ENCODE assay signal across 15 cellular contexts in genomic region chr9:35792044-35792813, GRCh38. TPM values are rescaled to one million over a fixed set of nuclear protein-coding genes. Genes with fewer than 3 reads are reported as not detected.
DNase-seq lines count a peak whose midpoint lies in the region; ATAC-seq and TF ChIP-seq lines count a peak whose summit lies in the region.
"Had no signal": no experiment of that assay in that cellular context is flagged by ENCODE, and none has a peak within 500 bp of the region (broad histone marks: within the 10 kb centered on the region; RNA-seq: fewer than 3 reads in every experiment).

No MANE protein-coding gene starts in this region.

- DNase-seq in MG63 = no peak
- DNase-seq in epithelial cell of proximal tubule (ENCODE audit: low read depth) = no peak
- DNase-seq in tibial artery = peak in 1 of 2 donors; percentile 72
- DNase-seq in stimulated activated naive B cell treated with anti-CD40 and anti-IgM and Interleukin-4, amounts not matched to agents 10 μg/mL and 1 μg/mL and 100 μg/mL, for 72 hours = no peak
- DNase-seq in cortex of kidney (lab: John Stamatoyannopoulos, UW) = no peak
- DNase-seq in dedifferentiated amniotic fluid mesenchymal stem cell (ENCODE audit: extremely low spot score) = no peak
- DNase-seq: Caco-2; effector CD4-positive, alpha-beta T cell; NCI-H187; NK-92 treated with Interleukin-12 subunit alpha and Interleukin-12 subunit beta, amount 100 ng/mL, for 24 hours; stimulated activated CD4-positive, alpha-beta T cell treated with anti-CD3 and anti-CD28 coated beads, Interleukin-15, amount 100 ng/mL, for 24 hours had no signal

- no peak for ATAC-seq in GM19397 (IDR thresholded peaks at IDR 0.05; ENCODE audit: unreplicated experiment)
- no peak for ATAC-seq in stimulated activated naive B cell treated with anti-CD40 and anti-IgM and Interleukin-4, amounts not matched to agents 10 μg/mL and 1 μg/mL and 100 μg/mL, for 72 hours (replicated peaks)

- no peaks in the 10 kb centered on the region for H3K27me3 Mint-ChIP-seq in nephron (ENCODE audit: low read depth)
- peaks cover 9 to 12% of the 10 kb centered on the region in 2 donors for H3K27me3 Mint-ChIP-seq in stimulated activated naive B cell treated with anti-CD40 and anti-IgM and Interleukin-4, amounts not matched to agents 10 μg/mL and 1 μg/mL and 100 μg/mL, for 72 hours
- H3K27me3 Mint-ChIP-seq: activated naive CD4-positive, alpha-beta T cell treated with anti-CD3 and anti-CD28 coated beads, Interleukin-2, amount 50 U/mL, for 24 hours; IgD-negative memory B cell had no signal

- peaks cover 41% of the 10 kb centered on the region for H3K4me1 Mint-ChIP-seq in nephron
- H3K4me1 Mint-ChIP-seq in stimulated activated naive B cell treated with anti-CD40 and anti-IgM and Interleukin-4, amounts not matched to agents 10 μg/mL and 1 μg/mL and 100 μg/mL, for 72 hours = peaks cover 13 to 21% of the 10 kb centered on the region in 2 donors

- H3K9me3 Mint-ChIP-seq in nephron = no peaks in the 10 kb centered on the region
- no peaks in the 10 kb centered on the region for H3K9me3 Mint-ChIP-seq in stimulated activated naive B cell treated with anti-CD40 and anti-IgM and Interleukin-4, amounts not matched to agents 10 μg/mL and 1 μg/mL and 100 μg/mL, for 72 hours
- H3K9me3 Mint-ChIP-seq: activated naive CD4-positive, alpha-beta T cell treated with anti-CD3 and anti-CD28 coated beads, Interleukin-2, amount 50 U/mL, for 24 hours; IgD-negative memory B cell had no signal

- TF ChIP-seq CTCF in epithelial cell of proximal tubule (conservative IDR thresholded peaks at IDR 0.05; ENCODE audit: low read depth, low read length) (no peak), nephron (IDR thresholded peaks at IDR 0.05; ENCODE audit: unreplicated experiment in 3 of 3) (no peak), tibial artery (IDR thresholded peaks at IDR 0.05) (no peak)

- intact Hi-C loops in tibial artery (cut with DNase I; ENCODE audit: low total_unique reads) = loop anchor here (5.0 kb wide), 2 partner anchors 35 to 90 kb away; partner anchors contain the start of genes FAM221B and TMEM8B

- no peaks in the 10 kb centered on the region for H3K27me3 ChIP-seq in MG63
- H3K27me3 ChIP-seq in tibial artery = no peaks in the 10 kb centered on the region

- H3K27ac ChIP-seq in tibial artery = peak overlapping the region; percentile 82 to 87

- no peaks in the 10 kb centered on the region for H3K9me3 ChIP-seq in MG63
- H3K9me3 ChIP-seq in tibial artery = no peaks in the 10 kb centered on the region
- H3K9me3 ChIP-seq: Caco-2 had no signal

- H3K36me3 Mint-ChIP-seq in nephron (ENCODE audit: low read depth) = no peaks in the 10 kb centered on the region
- peaks cover 14 to 33% of the 10 kb centered on the region in 2 donors for H3K36me3 Mint-ChIP-seq in stimulated activated naive B cell treated with anti-CD40 and anti-IgM and Interleukin-4, amounts not matched to agents 10 μg/mL and 1 μg/mL and 100 μg/mL, for 72 hours
- H3K36me3 Mint-ChIP-seq: IgD-negative memory B cell had no signal

- H3K36me3 ChIP-seq in MG63 (peaks cover 4% of the 10 kb centered on the region; the same call in 1 of the 2 replicates), tibial artery (no peaks in the 10 kb centered on the region)

- H3K4me3 Mint-ChIP-seq in nephron = peak overlapping the region; percentile 64 to 77 (median 66)
- peak overlapping the region in 1 of 2 donors; percentile 31 for H3K4me3 Mint-ChIP-seq in stimulated activated naive B cell treated with anti-CD40 and anti-IgM and Interleukin-4, amounts not matched to agents 10 μg/mL and 1 μg/mL and 100 μg/mL, for 72 hours
- H3K4me3 Mint-ChIP-seq: activated naive CD4-positive, alpha-beta T cell treated with anti-CD3 and anti-CD28 coated beads, Interleukin-2, amount 50 U/mL, for 24 hours; IgD-negative memory B cell had no signal

- peaks cover 0 to 53% (median 36%) of the 10 kb centered on the region in 4 donors for H3K4me1 ChIP-seq in tibial artery

- peak overlapping the region in 1 of 3 experiments; percentile 26 for H3K27ac Mint-ChIP-seq in nephron
- no peak overlapping the region for H3K27ac Mint-ChIP-seq in stimulated activated naive B cell treated with anti-CD40 and anti-IgM and Interleukin-4, amounts not matched to agents 10 μg/mL and 1 μg/mL and 100 μg/mL, for 72 hours
- H3K27ac Mint-ChIP-seq: activated naive CD4-positive, alpha-beta T cell treated with anti-CD3 and anti-CD28 coated beads, Interleukin-2, amount 50 U/mL, for 24 hours; IgD-negative memory B cell had no signal

- peak overlapping the region; percentile 53 for H3K4me3 ChIP-seq in MG63
- H3K4me3 ChIP-seq in epithelial cell of proximal tubule (ENCODE audit: low read depth, low read length) = peak overlapping the region; percentile 60
- H3K4me3 ChIP-seq in tibial artery = peak overlapping the region; percentile 60 to 61

RNA-seq across cellular contexts. Expression of gene NPR2, which starts 0.8 kb away (rescaled TPM):
- 32.5 and 42.0 TPM in 2 replicates for total RNA-seq in MG63 (2014; rRNA removed; shearing (Covaris generic); ENCODE audit: low replicate concordance)
- total RNA-seq in epithelial cell of proximal tubule = 7.3 and 11.0 TPM in 2 replicates

RNA-seq across cellular contexts. Expression of gene SPAG8, which starts 19.8 kb away (rescaled TPM):
- 2.4 TPM in 1 of 2 replicates, not detected in the other for total RNA-seq in MG63 (2014; rRNA removed; shearing (Covaris generic); ENCODE audit: low replicate concordance)
- 0.12 and 0.14 TPM in 2 replicates for total RNA-seq in epithelial cell of proximal tubule

RNA-seq across cellular contexts. Expression of gene HINT2, which starts 22.6 kb away (rescaled TPM):
- 67.7 and 120 TPM in 2 replicates for total RNA-seq in MG63 (2014; rRNA removed; shearing (Covaris generic); ENCODE audit: low replicate concordance)
- 25.9 and 32.5 TPM in 2 replicates for total RNA-seq in epithelial cell of proximal tubule

RNA-seq across cellular contexts. Expression of gene FAM221B, which starts 36.3 kb away (rescaled TPM):
- total RNA-seq in MG63 (2014; rRNA removed; shearing (Covaris generic); ENCODE audit: low replicate concordance) = not detected in 2 replicates
- not detected in 2 replicates for total RNA-seq in epithelial cell of proximal tubule
- total RNA-seq: Caco-2 had no signal

RNA-seq across cellular contexts. Expression of gene TMEM8B, which starts 36.8 kb away (rescaled TPM):
- 2.7 and 3.6 TPM in 2 replicates for total RNA-seq in MG63 (2014; rRNA removed; shearing (Covaris generic); ENCODE audit: low replicate concordance)
- 2.5 and 4.2 TPM in 2 replicates for total RNA-seq in epithelial cell of proximal tubule
